16 cellular contexts compared by ENCODE assay signal in genomic region chr13:20114066-20114465, GRCh38. TPM values are rescaled to one million over a fixed set of nuclear protein-coding genes. Genes with fewer than 3 reads are reported as not detected.
A peak's percentile ranks its signal among the peaks of the same experiment; 100 is the strongest.
DNase-seq lines count a peak whose midpoint lies in the region; ATAC-seq and TF ChIP-seq lines count a peak whose summit lies in the region.
"Had no signal": no experiment of that assay in that cellular context is flagged by ENCODE, and none has a peak within 500 bp of the region (broad histone marks: within the 10 kb centered on the region; RNA-seq: fewer than 3 reads in every experiment).

No MANE protein-coding gene starts in this region.

- H3K4me3 ChIP-seq in endodermal cell (ENCODE audit: low read length) (no peak overlapping the region), lower lobe of right lung (no peak overlapping the region)
- H3K4me3 ChIP-seq: HAP-1 had no signal

- H3K36me3 ChIP-seq in endodermal cell (ENCODE audit: control insufficient read depth, insufficient read depth, low read length) = no peaks in the 10 kb centered on the region
- no peaks in the 10 kb centered on the region for H3K36me3 ChIP-seq in lower lobe of right lung
- H3K36me3 ChIP-seq: HAP-1 had no signal

- H3K9ac ChIP-seq in endodermal cell (ENCODE audit: extremely low read depth, low read length, poor library complexity, severe bottlenecking) = no peak overlapping the region

- intact Hi-C loops in lower lobe of right lung (cut with DNase I) = no loop called here
- intact Hi-C loops in sciatic nerve (cut with DNase I) = no loop called here

- CTCF ChIA-PET in WTC11 (lab: Charles Lee) = interaction anchor here (0.6 to 1.3 kb wide), 2 partner anchors 14 to 83 kb away, joined by 4 to 6 read pairs; no protein-coding TSS in a partner anchor

- POLR2A ChIA-PET in WTC11 (lab: Charles Lee) = no interaction called here

- H3K9me3 ChIP-seq in endodermal cell (ENCODE audit: control insufficient read depth, low read length) (no peaks in the 10 kb centered on the region), lower lobe of right lung (no peaks in the 10 kb centered on the region)
- H3K9me3 ChIP-seq: HAP-1 had no signal

- H3K4me1 Mint-ChIP-seq in WTC11 (peaks cover 1% of the 10 kb centered on the region), endodermal cell (peaks cover 3% of the 10 kb centered on the region)

- H3K27me3 ChIP-seq in endodermal cell (ENCODE audit: control insufficient read depth, insufficient read depth, low read length, poor library complexity, severe bottlenecking) (peaks cover 11% of the 10 kb centered on the region), lower lobe of right lung (ENCODE audit: low read depth) (no peaks in the 10 kb centered on the region)

- TF ChIP-seq CTCF in WTC11 (IDR thresholded peaks at IDR 0.05) (no peak), endodermal cell (conservative IDR thresholded peaks at IDR 0.05) (no peak), lower lobe of right lung (IDR thresholded peaks at IDR 0.05) (no peak)

- H3K27ac Mint-ChIP-seq in WTC11 (no peak overlapping the region), endodermal cell (no peak overlapping the region)
- H3K27ac Mint-ChIP-seq: B cell had no signal

- H3K4me3 Mint-ChIP-seq in WTC11 (no peak overlapping the region), endodermal cell (no peak overlapping the region)
- H3K4me3 Mint-ChIP-seq: B cell; CD4-positive, alpha-beta memory T cell had no signal

- H3K27ac ChIP-seq in endodermal cell (ENCODE audit: low read depth, low read length) (no peak overlapping the region), lower lobe of right lung (no peak overlapping the region)

- H3K27me3 Mint-ChIP-seq in WTC11 (ENCODE audit: low read depth) = peaks cover 4% of the 10 kb centered on the region; the same call in 1 of the 2 replicates
- H3K27me3 Mint-ChIP-seq in endodermal cell (ENCODE audit: insufficient read depth) = peaks cover 2% of the 10 kb centered on the region
- H3K27me3 Mint-ChIP-seq: CD4-positive, alpha-beta memory T cell had no signal

- ATAC-seq in WTC11 = 0 out of 2 replicates have a peak, but pooled peaks have one; percentile 19
- ATAC-seq in lower lobe of right lung = peak; percentile 38 to 44
- no peak for ATAC-seq in GM21576 (IDR thresholded peaks at IDR 0.05; ENCODE audit: unreplicated experiment)
- ATAC-seq in sciatic nerve = no peak

- peak; percentile 44 for DNase-seq in activated CD8-positive, alpha-beta memory T cell treated with anti-CD3 and anti-CD28 coated beads for 24 hours
- no peak for DNase-seq in activated CD8-positive, alpha-beta memory T cell treated with anti-CD3 and anti-CD28 coated beads, Interleukin-2, amount 50 U/mL, for 4 hours
- DNase-seq in WTC11 (ENCODE audit: low spot score) = no peak
- peak; percentile 40 for DNase-seq in endodermal cell
- peak; percentile 55 for DNase-seq in lower lobe of right lung
- DNase-seq in sciatic nerve (ENCODE audit: low spot score) = no peak
- DNase-seq: 8988T; ACHN; C1 segment of cervical spinal cord; CD4-positive, alpha-beta memory T cell; DND-41; GDM1; GOT3 had no signal

- WGBS in endodermal cell (ENCODE audit: insufficient coverage in 1 of 2, insufficient read length in 1 of 2), 2 experiments = 90 to 100% methylated on average over 2 to 8 of the region's 8 CpGs

- H3K4me1 ChIP-seq in endodermal cell (ENCODE audit: control insufficient read depth, insufficient read depth, low read length) = no peaks in the 10 kb centered on the region
- H3K4me1 ChIP-seq in lower lobe of right lung = peaks cover 8% of the 10 kb centered on the region
- H3K4me1 ChIP-seq: HAP-1 had no signal

- H3K9me3 Mint-ChIP-seq in WTC11 (no peaks in the 10 kb centered on the region), endodermal cell (no peaks in the 10 kb centered on the region)
- H3K9me3 Mint-ChIP-seq: CD4-positive, alpha-beta memory T cell had no signal

- no peaks in the 10 kb centered on the region for H3K36me3 Mint-ChIP-seq in WTC11
- no peaks in the 10 kb centered on the region for H3K36me3 Mint-ChIP-seq in endodermal cell (ENCODE audit: low read depth)
- H3K36me3 Mint-ChIP-seq: CD4-positive, alpha-beta memory T cell had no signal

TF ChIP-seq in WTC11, 78 proteins besides CTCF, POLR2A, EP300 and RAD21 (continues in another document):
- TF ChIP-seq SOX15 (CRISPR knock-in tag; IDR thresholded peaks at IDR 0.05) (no peak), TEAD4 (CRISPR knock-in tag; IDR thresholded peaks at IDR 0.05) (no peak), SMAD3 (CRISPR knock-in tag; IDR thresholded peaks at IDR 0.05; ENCODE audit: borderline replicate concordance) (no peak), JUN (CRISPR knock-in tag; IDR thresholded peaks at IDR 0.05) (no peak), MXD4 (CRISPR knock-in tag; IDR thresholded peaks at IDR 0.05; ENCODE audit: borderline replicate concordance) (no peak), OVOL2 (CRISPR knock-in tag; IDR thresholded peaks at IDR 0.05; ENCODE audit: borderline replicate concordance) (no peak), ZBTB21 (CRISPR knock-in tag; IDR thresholded peaks at IDR 0.05; ENCODE audit: borderline replicate concordance) (no peak), CREM (CRISPR knock-in tag; IDR thresholded peaks at IDR 0.05) (no peak), AR (CRISPR knock-in tag; IDR thresholded peaks at IDR 0.05) (no peak)
- TF ChIP-seq, protein P1, sequence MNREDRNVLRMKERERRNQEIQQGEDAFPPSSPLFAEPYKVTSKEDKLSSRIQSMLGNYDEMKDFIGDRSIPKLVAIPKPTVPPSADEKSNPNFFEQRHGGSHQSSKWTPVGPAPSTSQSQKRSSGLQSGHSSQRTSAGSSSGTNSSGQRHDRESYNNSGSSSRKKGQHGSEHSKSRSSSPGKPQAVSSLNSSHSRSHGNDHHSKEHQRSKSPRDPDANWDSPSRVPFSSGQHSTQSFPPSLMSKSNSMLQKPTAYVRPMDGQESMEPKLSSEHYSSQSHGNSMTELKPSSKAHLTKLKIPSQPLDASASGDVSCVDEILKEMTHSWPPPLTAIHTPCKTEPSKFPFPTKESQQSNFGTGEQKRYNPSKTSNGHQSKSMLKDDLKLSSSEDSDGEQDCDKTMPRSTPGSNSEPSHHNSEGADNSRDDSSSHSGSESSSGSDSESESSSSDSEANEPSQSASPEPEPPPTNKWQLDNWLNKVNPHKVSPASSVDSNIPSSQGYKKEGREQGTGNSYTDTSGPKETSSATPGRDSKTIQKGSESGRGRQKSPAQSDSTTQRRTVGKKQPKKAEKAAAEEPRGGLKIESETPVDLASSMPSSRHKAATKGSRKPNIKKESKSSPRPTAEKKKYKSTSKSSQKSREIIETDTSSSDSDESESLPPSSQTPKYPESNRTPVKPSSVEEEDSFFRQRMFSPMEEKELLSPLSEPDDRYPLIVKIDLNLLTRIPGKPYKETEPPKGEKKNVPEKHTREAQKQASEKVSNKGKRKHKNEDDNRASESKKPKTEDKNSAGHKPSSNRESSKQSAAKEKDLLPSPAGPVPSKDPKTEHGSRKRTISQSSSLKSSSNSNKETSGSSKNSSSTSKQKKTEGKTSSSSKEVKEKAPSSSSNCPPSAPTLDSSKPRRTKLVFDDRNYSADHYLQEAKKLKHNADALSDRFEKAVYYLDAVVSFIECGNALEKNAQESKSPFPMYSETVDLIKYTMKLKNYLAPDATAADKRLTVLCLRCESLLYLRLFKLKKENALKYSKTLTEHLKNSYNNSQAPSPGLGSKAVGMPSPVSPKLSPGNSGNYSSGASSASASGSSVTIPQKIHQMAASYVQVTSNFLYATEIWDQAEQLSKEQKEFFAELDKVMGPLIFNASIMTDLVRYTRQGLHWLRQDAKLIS (CRISPR knock-in tag; IDR thresholded peaks at IDR 0.05; ENCODE audit: borderline replicate concordance) = no peak
- TF ChIP-seq, protein P2, sequence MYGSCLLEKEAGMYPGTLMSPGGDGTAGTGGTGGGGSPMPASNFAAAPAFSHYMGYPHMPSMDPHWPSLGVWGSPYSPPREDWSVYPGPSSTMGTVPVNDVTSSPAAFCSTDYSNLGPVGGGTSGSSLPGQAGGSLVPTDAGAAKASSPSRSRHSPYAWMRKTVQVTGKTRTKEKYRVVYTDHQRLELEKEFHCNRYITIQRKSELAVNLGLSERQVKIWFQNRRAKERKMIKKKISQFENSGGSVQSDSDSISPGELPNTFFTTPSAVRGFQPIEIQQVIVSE (CRISPR knock-in tag; IDR thresholded peaks at IDR 0.05; ENCODE audit: borderline replicate concordance) = no peak

RNA-seq across cellular contexts. Expression of gene GJA3, which starts 46.8 kb away (rescaled TPM):
- total RNA-seq in WTC11 (2021) = 0.48 to 0.85 TPM (median 0.82 TPM) in 3 replicates
- total RNA-seq in endodermal cell = under 1 TPM; 0.07 to 0.09 TPM
- polyA plus RNA-seq in endodermal cell (2013, experiment 1 of 2) = not detected
- polyA plus RNA-seq in endodermal cell (2013, experiment 2 of 2) = 0.08 TPM
- not detected for total RNA-seq in lower lobe of right lung
- total RNA-seq in sciatic nerve = not detected
- polyA plus RNA-seq: CD4-positive, alpha-beta memory T cell had no signal

Comparison
In these comparisons a context has a peak if more than half of its experiments do, and no peak if none do; other contexts are left out.
1. DNase-seq: peak in activated CD8-positive, alpha-beta memory T cell treated with anti-CD3 and anti-CD28 coated beads for 24 hours (single experiment), endodermal cell (single experiment) and lower lobe of right lung (single experiment); none in activated CD8-positive, alpha-beta memory T cell treated with anti-CD3 and anti-CD28 coated beads, Interleukin-2, amount 50 U/mL, for 4 hours (single experiment), WTC11 (single experiment) and sciatic nerve (single experiment).
2. ATAC-seq: peak in WTC11 (single experiment) and lower lobe of right lung (2 of 2); none in GM21576 (single experiment) and sciatic nerve (single experiment).